Comparison of ENCODE assay signal across 8 cellular contexts in the genomic region with DNA sequence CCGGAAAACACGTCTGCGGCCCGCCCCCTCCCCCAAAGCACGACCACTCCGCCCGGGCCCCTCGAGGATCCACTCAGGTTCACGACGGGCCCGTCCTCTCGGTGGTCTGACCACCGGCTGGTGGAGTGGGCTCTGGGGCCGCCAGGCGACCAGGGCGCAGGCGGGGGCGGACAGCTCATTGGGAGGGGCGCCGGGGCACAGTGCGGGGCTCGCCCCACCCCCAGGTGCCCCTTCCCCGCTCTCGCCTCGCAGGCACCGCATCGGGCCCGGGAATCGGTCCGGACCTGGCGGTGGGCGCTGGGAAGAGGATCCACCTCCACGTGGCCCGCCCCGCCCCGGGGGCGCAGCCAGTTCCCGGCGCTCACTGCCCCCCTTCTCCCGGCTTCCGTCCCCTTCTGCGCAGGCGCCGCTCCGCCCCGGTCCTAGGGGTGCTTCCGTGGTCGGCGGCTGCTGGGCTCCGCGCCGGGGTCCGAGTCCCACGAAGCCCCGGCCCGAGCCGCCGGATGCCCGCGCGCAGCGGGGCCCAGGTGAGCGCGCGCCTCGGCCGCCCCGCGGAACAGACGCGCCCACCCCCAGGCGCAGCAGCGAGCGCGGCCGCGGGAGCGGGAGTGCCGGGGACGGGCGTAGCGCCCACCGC. TPM values are rescaled to one million over a fixed set of nuclear protein-coding genes. Genes with fewer than 3 reads are reported as not detected.
DNase-seq lines count a peak whose midpoint lies in the region; ATAC-seq, FAIRE-seq and TF ChIP-seq lines count a peak whose summit lies in the region.

A gene with protein sequence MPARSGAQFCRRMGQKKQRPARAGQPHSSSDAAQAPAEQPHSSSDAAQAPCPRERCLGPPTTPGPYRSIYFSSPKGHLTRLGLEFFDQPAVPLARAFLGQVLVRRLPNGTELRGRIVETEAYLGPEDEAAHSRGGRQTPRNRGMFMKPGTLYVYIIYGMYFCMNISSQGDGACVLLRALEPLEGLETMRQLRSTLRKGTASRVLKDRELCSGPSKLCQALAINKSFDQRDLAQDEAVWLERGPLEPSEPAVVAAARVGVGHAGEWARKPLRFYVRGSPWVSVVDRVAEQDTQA (plus strand): TSS at position 419 of the 637 bp plus-strand sequence. CDS start 85 bp downstream, at position 504.

- H3K36me3 ChIP-seq in Caco-2 (ENCODE audit: control insufficient read depth, insufficient read depth, low read length) (no peaks in the 10 kb centered on the region; the same call in none of the 2 replicates), IMR-90 (ENCODE audit: control insufficient read depth, insufficient read depth, low read length) (peaks cover 20% of the 10 kb centered on the region), neutrophil (peaks cover 12% of the 10 kb centered on the region)

- H2AK9ac ChIP-seq in IMR-90 (replicated peaks; ENCODE audit: low read depth, low read length, poor library complexity): peak within 1 kb of the TSS; percentile 98

- no peak for TF ChIP-seq CTCF in Caco-2 (IDR thresholded peaks at IDR 0.05; ENCODE audit: insufficient read depth in 1 of 2, low read depth in 1 of 2, low read length in 1 of 2, severe bottlenecking in 1 of 2, unreplicated experiment in 1 of 2)
- TF ChIP-seq CTCF in IMR-90 (conservative IDR thresholded peaks at IDR 0.05; ENCODE audit: low read depth, low read length): no peak
- TF ChIP-seq CTCF in neutrophil (IDR thresholded peaks at IDR 0.05): no peak

- H3K56ac ChIP-seq in IMR-90 (ENCODE audit: extremely low read depth, insufficient read depth, low read length): peak within 1 kb of the TSS; percentile 62

- H2AFZ ChIP-seq in IMR-90 (replicated peaks; ENCODE audit: low read length, poor library complexity): peak within 1 kb of the TSS; percentile 82

- peak within 1 kb of the TSS; percentile 93 for H3K4ac ChIP-seq in IMR-90 (ENCODE audit: low read depth, low read length)

- peak within 1 kb of the TSS; percentile 84 for H3K4me3 ChIP-seq in Caco-2 (ENCODE audit: low read depth, low read length)
- peak within 1 kb of the TSS; percentile 85 for H3K4me3 ChIP-seq in IMR-90 (ENCODE audit: insufficient read depth, low read depth, low read length)
- H3K4me3 ChIP-seq in neutrophil (ENCODE audit: low read depth in 1 of 2, low read length in 1 of 2): peak within 1 kb of the TSS; percentile 89 to 99

- peaks cover 11% of the 10 kb centered on the region for H4K20me1 ChIP-seq in IMR-90 (ENCODE audit: insufficient read depth, low read length)

- H3K4me1 ChIP-seq in Caco-2: peaks cover 24% of the 10 kb centered on the region
- peaks cover 39% of the 10 kb centered on the region for H3K4me1 ChIP-seq in IMR-90 (ENCODE audit: control insufficient read depth, insufficient read depth, low read length)
- peaks cover 31 to 33% of the 10 kb centered on the region in 2 experiments for H3K4me1 ChIP-seq in neutrophil (ENCODE audit: control insufficient read depth in 1 of 2, insufficient read depth in 1 of 2, low read depth in 1 of 2, low read length in 1 of 2)

- CTCF ChIA-PET in Caco-2 (lab: Charles Lee) (interaction anchor here (1.2 to 2.0 kb wide), 3 partner anchors 12 to 29 kb away, joined by 5 to 11 read pairs (median 5); no protein-coding TSS in a partner anchor), IMR-90 (lab: Yijun Ruan, JAX) (no interaction called here)

- peaks cover 5 to 38% of the 10 kb centered on the region in 2 experiments for H3K79me1 ChIP-seq in IMR-90 (ENCODE audit: low read depth in 1 of 2, low read length in 2 of 2)

- peak within 1 kb of the TSS; percentile 92 to 95 for H4K8ac ChIP-seq in IMR-90 (ENCODE audit: low read depth in 2 of 2, low read length in 2 of 2)

- intact Hi-C loops in Caco-2 (cut with micrococcal nuclease; ENCODE audit: unreplicated experiment): no loop called here
- intact Hi-C loops in IMR-90 (cut with micrococcal nuclease): no loop called here

- peaks cover 14% of the 10 kb centered on the region for H3K9me1 ChIP-seq in IMR-90 (ENCODE audit: insufficient read depth, low read length)

- no peak for FAIRE-seq in frontal cortex (lab: Jason Lieb, UNC)

- H3K9me3 ChIP-seq in Caco-2: no peaks in the 10 kb centered on the region
- no peaks in the 10 kb centered on the region for H3K9me3 ChIP-seq in IMR-90 (ENCODE audit: control insufficient read depth, insufficient read depth, low read length)
- H3K9me3 ChIP-seq in neutrophil: no peaks in the 10 kb centered on the region

- peak within 1 kb of the TSS; percentile 80 for H3K23ac ChIP-seq in IMR-90 (ENCODE audit: low read depth, low read length)

- H2BK5ac ChIP-seq in IMR-90 (ENCODE audit: low read depth, low read length, poor library complexity, severe bottlenecking): peak within 1 kb of the TSS; percentile 94

- peak; percentile 76 for ATAC-seq in GM21381 (IDR thresholded peaks at IDR 0.05; ENCODE audit: unreplicated experiment)
- ATAC-seq in IMR-90 (ENCODE audit: low read depth): peak; percentile 63

- DNase-seq in Caco-2: peak; percentile 84 to 88
- DNase-seq in IMR-90: peak; percentile 72
- DNase-seq in SK-MEL-5 (ENCODE audit: low read depth, low spot score): peak; percentile 74
- peak; percentile 43 to 76 (median 55) for DNase-seq in activated naive CD4-positive, alpha-beta T cell (lab: John Stamatoyannopoulos, UW)
- peak; percentile 98 to 99 for DNase-seq in frontal cortex (ENCODE audit: low spot score in 2 of 2)
- DNase-seq in substantia nigra (lab: John Stamatoyannopoulos, UW): peak in 48 of 49 donors; percentile 34 to 91 (median 73)

- H3K27me3 Mint-ChIP-seq in Caco-2 (ENCODE audit: insufficient read depth, unreplicated experiment): no peaks in the 10 kb centered on the region

- H3K14ac ChIP-seq in IMR-90 (replicated peaks; ENCODE audit: low read depth, low read length): peak within 1 kb of the TSS; percentile 85

- H3K18ac ChIP-seq in IMR-90 (ENCODE audit: low read depth, low read length): peak within 1 kb of the TSS; percentile 31

- peak within 1 kb of the TSS; percentile 86 for H4K5ac ChIP-seq in IMR-90 (ENCODE audit: low read depth, low read length)

- in situ Hi-C loops in IMR-90 (cut with MboI; ENCODE audit: low sequenced_read_pairs) (no loop called here), SK-MEL-5 (cut with HindIII; ENCODE audit: low pct_unique_long_range_greater_than_20kb, low sequenced_read_pairs) (no loop called here)

- POLR2A ChIA-PET in Caco-2 (lab: Charles Lee) (no interaction called here), IMR-90 (lab: Charles Lee; ENCODE audit: unreplicated experiment) (no interaction called here)

- peaks cover 4% of the 10 kb centered on the region for H3K4me1 Mint-ChIP-seq in Caco-2 (ENCODE audit: low read depth, unreplicated experiment)

- H3K27me3 ChIP-seq in Caco-2 (replicated peaks; ENCODE audit: control insufficient read depth, insufficient read depth, low read length) (no peaks in the 10 kb centered on the region), IMR-90 (ENCODE audit: control insufficient read depth, insufficient read depth, low read length) (no peaks in the 10 kb centered on the region), neutrophil (peaks cover 47% of the 10 kb centered on the region)

- peak within 1 kb of the TSS; percentile 98 for H3K4me2 ChIP-seq in IMR-90 (ENCODE audit: low read depth, low read length)

- peak within 1 kb of the TSS; percentile 55; the same call in 1 of the 2 replicates for H2BK20ac ChIP-seq in IMR-90 (ENCODE audit: low read depth, low read length)

- H3K9ac ChIP-seq in IMR-90 (ENCODE audit: low read depth, low read length): peak within 1 kb of the TSS; percentile 93

- H2BK15ac ChIP-seq in IMR-90 (ENCODE audit: low read depth, low read length): peak within 1 kb of the TSS; percentile 42; the same call in 1 of the 3 replicates

- H4K91ac ChIP-seq in IMR-90 (ENCODE audit: insufficient read depth, low read depth, low read length): peak within 1 kb of the TSS; percentile 93

- H3K27ac ChIP-seq in IMR-90 (ENCODE audit: insufficient read depth, low read length): peak within 1 kb of the TSS; percentile 98
- H3K27ac ChIP-seq in neutrophil: peak within 1 kb of the TSS; percentile 74
- peak within 1 kb of the TSS; percentile 75 for H3K27ac ChIP-seq in substantia nigra (ENCODE audit: low read depth, low read length, poor library complexity, severe bottlenecking)

- peak within 1 kb of the TSS; percentile 72 for H2BK120ac ChIP-seq in IMR-90 (ENCODE audit: low read depth, low read length)

- no peak for TF ChIP-seq RAD21 in IMR-90 (IDR thresholded peaks at IDR 0.05; ENCODE audit: low read length)

- TF ChIP-seq POLR2A in IMR-90 (IDR thresholded peaks at IDR 0.05; ENCODE audit: low read depth, low read length): peak; percentile 81

- H2AK5ac ChIP-seq in IMR-90 (ENCODE audit: low read depth, low read length): peak within 1 kb of the TSS; percentile 97

- dilution Hi-C loops in IMR-90 (cut with HindIII; ENCODE audit: low sequenced_read_pairs, unreplicated experiment): no loop called here

- no peaks in the 10 kb centered on the region for H3K9me3 Mint-ChIP-seq in Caco-2 (ENCODE audit: unreplicated experiment)

- WGBS in IMR-90 (ENCODE audit: extremely low coverage in 2 of 2, insufficient read length in 1 of 2), 2 experiments: 1% methylated on average over 60 of the region's 83 CpGs; no CpG with 5 or more reads in 1 of the 2 experiments

- peak within 1 kb of the TSS; percentile 75 for H3K4me3 Mint-ChIP-seq in Caco-2 (ENCODE audit: unreplicated experiment)

- BruUV-seq in Caco-2 (replicated peaks; lab: Mats Ljungman, UMichigan): no TSS peak
- BruUV-seq in IMR-90 (replicated peaks; lab: Mats Ljungman, UMichigan): no TSS peak

- H3K36me3 Mint-ChIP-seq in Caco-2 (ENCODE audit: insufficient read depth, unreplicated experiment): peaks cover 21% of the 10 kb centered on the region

- H3K27ac Mint-ChIP-seq in Caco-2 (ENCODE audit: unreplicated experiment): peak within 1 kb of the TSS; percentile 66

TF ChIP-seq in IMR-90, 13 proteins besides CTCF, POLR2A, EP300 and RAD21 (continues in another document):
- peak; percentile 91; the same call in 1 of the 2 replicates for TF ChIP-seq MAZ (IDR thresholded peaks at IDR 0.05; ENCODE audit: borderline replicate concordance, low read depth, low read length)
- peak; percentile 75; the same call in 1 of the 2 replicates for TF ChIP-seq MXI1 (IDR thresholded peaks at IDR 0.05; ENCODE audit: borderline replicate concordance, low read depth, low read length)

RNA-seq across cellular contexts. Expression of the gene that starts here (rescaled TPM):
- total RNA-seq in Caco-2 (2022) (39.1 and 41.1 TPM in 2 replicates), IMR-90 (2012; rRNA removed) (66.7 and 74.2 TPM in 2 replicates), frontal cortex (48.9 TPM)
- polyA plus RNA-seq in IMR-90 (2012; rRNA removed): 135 and 155 TPM in 2 replicates
- 189 TPM in 2 replicates for polyA plus RNA-seq in IMR-90 (2012; cell fraction: cytosol; rRNA removed)
- polyA plus RNA-seq in IMR-90 (2012; cell fraction: nucleus; rRNA removed; ENCODE audit: low replicate concordance): 46.4 and 84.3 TPM in 2 replicates
- 57.3 and 70.9 TPM in 2 replicates for total RNA-seq in SK-MEL-5 (2014; rRNA removed; shearing (Covaris generic))
- polyA plus RNA-seq in SK-MEL-5 (2015; cell fraction: cytosol; rRNA removed): 72.9 and 89.8 TPM in 2 replicates
- polyA plus RNA-seq in SK-MEL-5 (2015; cell fraction: nucleus; rRNA removed): 18.9 and 20.0 TPM in 2 replicates

Comparison
In these comparisons a context has a peak if more than half of its experiments do, and no peak if none do; other contexts are left out.
1. Peak in every context shown above with its lines: DNase-seq, ATAC-seq, H3K4me3 ChIP-seq and H3K27ac ChIP-seq.